10 cellular contexts compared by ENCODE assay signal in the genomic region with DNA sequence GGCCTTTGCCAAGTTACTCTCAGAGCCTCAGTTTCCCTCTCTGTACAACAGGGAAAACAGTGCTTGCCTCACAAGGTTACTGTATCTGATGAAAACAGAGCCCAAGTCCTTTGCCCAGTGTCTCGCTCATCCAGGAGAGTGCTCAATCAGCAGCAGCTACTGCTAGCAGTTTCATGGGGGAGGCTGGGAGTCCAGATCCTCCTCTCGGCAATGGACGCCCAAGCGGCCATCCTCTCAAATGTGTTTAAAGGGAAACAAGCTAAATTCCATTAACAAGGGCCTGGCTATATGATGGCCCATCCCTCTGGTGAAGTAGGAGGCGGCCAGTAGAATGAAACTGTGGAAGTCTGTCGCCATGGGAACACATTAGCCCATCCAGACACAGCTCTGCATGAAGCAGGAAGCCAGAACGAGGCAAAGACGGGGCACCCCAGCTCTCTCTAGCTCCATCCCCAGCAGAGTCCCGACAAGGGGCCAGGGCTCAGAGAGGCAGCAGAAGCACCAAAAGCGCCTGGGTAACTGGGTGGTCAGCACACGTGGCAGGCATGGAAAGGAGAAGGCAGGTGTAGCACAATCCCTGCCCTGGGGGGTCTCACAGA. TPM values are rescaled to one million over a fixed set of nuclear protein-coding genes. Genes with fewer than 3 reads are reported as not detected.
DNase-seq lines count a peak whose midpoint lies in the region; ATAC-seq, FAIRE-seq and TF ChIP-seq lines count a peak whose summit lies in the region.
"Had no signal": no experiment of that assay in that cellular context is flagged by ENCODE, and none has a peak within 500 bp of the region (broad histone marks: within the 10 kb centered on the region; RNA-seq: fewer than 3 reads in every experiment).

No MANE protein-coding gene starts in this region.

- H3K27ac ChIP-seq in ectodermal cell (ENCODE audit: insufficient read depth, low read depth, low read length, poor library complexity, severe bottlenecking), result peak overlapping the region; percentile 37
- H3K27ac ChIP-seq: KMS-11 had no signal

- no peak overlapping the region for H3K4me3 ChIP-seq in BE2C (ENCODE audit: low read depth, low read length)
- H3K4me3 ChIP-seq in ectodermal cell (ENCODE audit: insufficient read depth, low read depth, low read length), result no peak overlapping the region

- H3K36me3 Mint-ChIP-seq in neural crest cell (ENCODE audit: low read depth), result no peaks in the 10 kb centered on the region

- peak overlapping the region; percentile 15 for H3K27ac Mint-ChIP-seq in neural crest cell (ENCODE audit: unreplicated experiment)

- peaks cover 48% of the 10 kb centered on the region for H3K4me1 Mint-ChIP-seq in neural crest cell

- H3K4me3 Mint-ChIP-seq in neural crest cell, result no peak overlapping the region

- no peak for TF ChIP-seq CTCF in BE2C (IDR thresholded peaks at IDR 0.05; ENCODE audit: low read depth, low read length)
- TF ChIP-seq CTCF in neural crest cell (conservative IDR thresholded peaks at IDR 0.05), result no peak

- H3K27me3 ChIP-seq in BE2C, result no peaks in the 10 kb centered on the region
- H3K27me3 ChIP-seq in ectodermal cell (ENCODE audit: control insufficient read depth, insufficient read depth, low read length, poor library complexity, severe bottlenecking), result no peaks in the 10 kb centered on the region

- no peaks in the 10 kb centered on the region for H3K9me3 ChIP-seq in BE2C
- no peaks in the 10 kb centered on the region for H3K9me3 ChIP-seq in ectodermal cell (ENCODE audit: control insufficient read depth, low read length)

- peaks cover 14% of the 10 kb centered on the region for H3K4me1 ChIP-seq in BE2C
- peaks cover 19% of the 10 kb centered on the region for H3K4me1 ChIP-seq in ectodermal cell (ENCODE audit: control insufficient read depth, insufficient read depth, low read length)

- DNase-seq in BE2C (peak; percentile 34), NCI-H2227 (lab: John Stamatoyannopoulos, UW; ENCODE audit: unreplicated experiment) (peak; percentile 51), neural crest cell (ENCODE audit: low read depth, low spot score) (no peak), HTR-8/SVneo (ENCODE audit: insufficient read length, low spot score) (no peak)
- DNase-seq in activated T-cell treated with anti-CD3 and anti-CD28 coated beads, Interleukin-2, amount 50 U/mL, for 48 hours, result no peak
- DNase-seq: stimulated activated naive CD8-positive, alpha-beta T cell treated with anti-CD3 and anti-CD28 coated beads, Interleukin-15, Interleukin-2, amounts not matched to agents 100 U/mL and 50 U/mL, for 24 hours had no signal

- FAIRE-seq in HTR-8/SVneo (lab: Jason Lieb, UNC), result no peak

- WGBS in ectodermal cell, 2 experiments, result 62 to 63% methylated on average over 11 of the region's 11 CpGs

- H3K27me3 Mint-ChIP-seq in neural crest cell (ENCODE audit: low read depth), result no peaks in the 10 kb centered on the region

- H3K9me3 Mint-ChIP-seq in neural crest cell, result no peaks in the 10 kb centered on the region

- ATAC-seq in GM19395 (IDR thresholded peaks at IDR 0.05; ENCODE audit: unreplicated experiment) (no peak), HG02840 (IDR thresholded peaks at IDR 0.05; ENCODE audit: low FRiP score, unreplicated experiment) (no peak)
- ATAC-seq: stimulated activated naive CD8-positive, alpha-beta T cell treated with anti-CD3 and anti-CD28 coated beads, Interleukin-15, Interleukin-2, amounts not matched to agents 100 U/mL and 50 U/mL, for 24 hours had no signal

- H3K36me3 ChIP-seq in BE2C, result peaks cover 7% of the 10 kb centered on the region
- H3K36me3 ChIP-seq in ectodermal cell (ENCODE audit: control insufficient read depth, insufficient read depth, low read length), result peaks cover 3% of the 10 kb centered on the region

RNA-seq across cellular contexts. Expression of gene FAM53B, which starts 35.2 kb away (rescaled TPM):
- 22.9 TPM for polyA plus RNA-seq in BE2C (2012; ENCODE audit: insufficient read depth, insufficient read length, low read depth)
- polyA plus RNA-seq in ectodermal cell (2013, experiment 1 of 4), result 23.8 TPM
- polyA plus RNA-seq in ectodermal cell (2013, experiment 2 of 4), result 23.7 TPM
- 19.7 TPM for polyA plus RNA-seq in ectodermal cell (2013, experiment 3 of 4)
- 21.1 TPM for polyA plus RNA-seq in ectodermal cell (2013, experiment 4 of 4)
- 41.3 TPM in 2 replicates for total RNA-seq in neural crest cell

Comparison
In these comparisons a context has a peak if more than half of its experiments do, and no peak if none do; other contexts are left out.
1. DNase-seq: peak in BE2C (single experiment) and NCI-H2227 (single experiment); none in neural crest cell (single experiment), activated T-cell treated with anti-CD3 and anti-CD28 coated beads, Interleukin-2, amount 50 U/mL, for 48 hours (0 of 2) and HTR-8/SVneo (single experiment).